In the genomic region with DNA sequence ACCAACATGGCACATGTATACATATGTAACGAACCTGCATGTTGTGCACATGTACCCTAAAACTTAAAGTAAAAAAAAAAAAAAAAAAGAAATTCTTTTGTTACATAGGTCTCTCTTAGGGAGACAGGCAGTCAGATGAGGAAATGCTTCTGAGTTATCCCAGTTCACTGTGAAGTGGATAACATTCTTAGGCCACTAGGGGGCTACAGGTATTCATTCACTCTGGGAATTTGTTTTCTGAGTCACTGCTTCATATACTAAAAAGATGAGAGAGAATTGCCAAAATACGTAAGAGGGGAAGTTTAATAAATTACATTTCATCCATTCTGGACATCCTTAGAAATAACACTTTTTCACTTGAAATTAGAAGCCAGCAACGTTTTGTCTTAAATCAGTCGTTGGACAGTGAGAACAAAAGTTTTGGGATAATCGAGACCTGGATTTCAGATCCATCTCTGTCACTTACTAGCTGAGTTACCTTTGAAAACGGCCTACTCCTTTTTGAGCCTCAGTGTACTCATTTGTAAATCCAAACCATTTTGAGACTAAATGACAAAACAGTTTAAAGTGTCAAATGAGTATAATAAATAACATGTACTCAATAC, we compare ENCODE assay signal across 8 cellular contexts.
DNase-seq lines count a peak whose midpoint lies in the region; ATAC-seq and TF ChIP-seq lines count a peak whose summit lies in the region.

No MANE protein-coding gene starts in this region.

- no peak overlapping the region for H3K14ac ChIP-seq in H9 (ENCODE audit: insufficient read depth, low read length)

- no peak overlapping the region for H2BK15ac ChIP-seq in H9 (ENCODE audit: low read depth, low read length)

- ATAC-seq in left lung: peak; percentile 91

- H3K27ac ChIP-seq in H9 (ENCODE audit: insufficient read length, low read depth, low read length) (no peak overlapping the region), left lung (no peak overlapping the region)

- no peak overlapping the region for H2BK5ac ChIP-seq in H9 (ENCODE audit: insufficient read length, low read length)

- peaks cover 27 to 31% of the 10 kb centered on the region in 2 experiments for H3K9me3 Mint-ChIP-seq in H9

- H3K79me2 ChIP-seq in H9 (ENCODE audit: insufficient read depth, low read length): no peaks in the 10 kb centered on the region

- peaks cover 0 to 2% of the 10 kb centered on the region in 2 experiments; a peak in 2 of 4 replicates for H3K4me1 Mint-ChIP-seq in H9

- no peak overlapping the region for H2BK20ac ChIP-seq in H9 (ENCODE audit: low read depth, low read length, poor library complexity, severe bottlenecking)

- no peak overlapping the region for H3K9ac ChIP-seq in H9 (ENCODE audit: extremely low read depth, insufficient read length, low read length)

- in situ Hi-C loops in astrocyte of the cerebellum (cut with HindIII; ENCODE audit: low sequenced_read_pairs): loop anchor here (25.0 kb wide), 1 partner anchor 734 kb away; a partner anchor contains a TSS

- no CpG with 5 or more reads among the region's 6 CpGs for WGBS in H9 (ENCODE audit: extremely low coverage, insufficient read length, low lambda C conversion rate)

- no peak overlapping the region for H2BK120ac ChIP-seq in H9 (ENCODE audit: low read depth, low read length, poor library complexity, severe bottlenecking)

- CTCF ChIA-PET in GM10248 (lab: Yijun Ruan, JAX): no interaction called here

- no peak overlapping the region for H4K91ac ChIP-seq in H9 (ENCODE audit: insufficient read length, low read depth, low read length)

- no peak overlapping the region for H2AFZ ChIP-seq in H9 (ENCODE audit: low read length)

- peak; percentile 37 for DNase-seq in GM10248 (ENCODE audit: extremely low spot score)
- DNase-seq in H9: no peak
- DNase-seq in NCI-H1092 treated with DMSO at 0.1 percent for 48 hours (lab: John Stamatoyannopoulos, UW): peak; percentile 61
- peak; percentile 22 for DNase-seq in astrocyte of the cerebellum (ENCODE audit: low read depth)
- DNase-seq in left lung: no peak
- DNase-seq in mesenteric fat pad (ENCODE audit: low spot score): no peak
- no peak for DNase-seq in ureter (ENCODE audit: low spot score)
- DNase-seq in NCI-H1436 (lab: John Stamatoyannopoulos, UW): no peak

- no peaks in the 10 kb centered on the region for H3K4me1 ChIP-seq in H9 (ENCODE audit: insufficient read depth, low read length)
- H3K4me1 ChIP-seq in left lung: no peaks in the 10 kb centered on the region

- no peak overlapping the region for H4K8ac ChIP-seq in H9 (replicated peaks; ENCODE audit: insufficient read length, low read depth, low read length)

- intact Hi-C loops in left lung (cut with DNase I): loop anchor here in 1 of 2 donors (5.0 kb wide), 1 partner anchor 739 kb away; a partner anchor contains a TSS

- no peaks in the 10 kb centered on the region for H3K36me3 ChIP-seq in left lung

- no peak overlapping the region for H3K56ac ChIP-seq in H9 (ENCODE audit: insufficient read length, low read depth, low read length)

- no peaks in the 10 kb centered on the region for H3K79me1 ChIP-seq in H9 (ENCODE audit: insufficient read depth, low read depth, low read length, poor library complexity, severe bottlenecking)

- no peak overlapping the region for H3K23ac ChIP-seq in H9 (ENCODE audit: insufficient read length, low read depth, low read length)

- H3K18ac ChIP-seq in H9 (ENCODE audit: insufficient read length, low read depth, low read length): no peak overlapping the region

- no peak overlapping the region for H2BK12ac ChIP-seq in H9 (ENCODE audit: insufficient read length, low read depth, low read length)

- H3T11ph ChIP-seq in H9 (ENCODE audit: low read length): no peak overlapping the region

- H3K4me3 Mint-ChIP-seq in H9: no peak overlapping the region

- no peak overlapping the region for H3K4ac ChIP-seq in H9 (ENCODE audit: low read depth, low read length)

- H3K27ac Mint-ChIP-seq in H9: no peak overlapping the region

- no peak overlapping the region for H3K4me2 ChIP-seq in H9 (ENCODE audit: insufficient read depth, insufficient read length, low read length)

- H3K9me3 ChIP-seq in H9 (ENCODE audit: control insufficient read depth, low read depth, low read length) (peaks cover 16% of the 10 kb centered on the region), left lung (peaks cover 0 to 5% of the 10 kb centered on the region in 2 donors)

- TF ChIP-seq CTCF in GM10248 (IDR thresholded peaks at IDR 0.05; ENCODE audit: control extremely low read depth, extremely low read depth, low read depth, missing control alignments) (peak; percentile 47), H9 (conservative IDR thresholded peaks at IDR 0.05) (peak; percentile 83), astrocyte of the cerebellum (IDR thresholded peaks at IDR 0.05; ENCODE audit: low read depth, low read length, missing control alignments) (peak; percentile 72), left lung (IDR thresholded peaks at IDR 0.05) (peak; percentile 50 to 64)

- POLR2A ChIA-PET in GM10248 (lab: Yijun Ruan, JAX): no interaction called here

- H3K27me3 ChIP-seq in H9 (ENCODE audit: insufficient read depth, low read length): no peaks in the 10 kb centered on the region
- no peaks in the 10 kb centered on the region for H3K27me3 ChIP-seq in left lung

- H4K5ac ChIP-seq in H9 (ENCODE audit: insufficient read length, low read depth, low read length): no peak overlapping the region

- no peaks in the 10 kb centered on the region for H3K27me3 Mint-ChIP-seq in H9 (ENCODE audit: low read depth)

- H3K36me3 Mint-ChIP-seq in H9 (ENCODE audit: insufficient read depth in 1 of 3, low read depth in 3 of 3): peaks cover 20 to 35% (median 23%) of the 10 kb centered on the region in 3 experiments

- no peaks in the 10 kb centered on the region for H4K20me1 ChIP-seq in H9 (ENCODE audit: control insufficient read depth, insufficient read depth, insufficient read length)

- H3K4me3 ChIP-seq in astrocyte of the cerebellum (ENCODE audit: low read depth, low read length): no peak overlapping the region
- H3K4me3 ChIP-seq in left lung: no peak overlapping the region

- no peaks in the 10 kb centered on the region for H3K23me2 ChIP-seq in H9 (ENCODE audit: insufficient read length, low read depth, low read length, poor library complexity, severe bottlenecking)

- H2AK5ac ChIP-seq in H9 (ENCODE audit: insufficient read length, low read length): no peak overlapping the region

Comparison
In these comparisons a context has a peak if more than half of its experiments do, and no peak if none do; other contexts are left out.
1. DNase-seq: peak in GM10248 (single experiment), NCI-H1092 treated with DMSO at 0.1 percent for 48 hours (single experiment) and astrocyte of the cerebellum (single experiment); none in H9 (single experiment), left lung (0 of 2), mesenteric fat pad (single experiment), ureter (single experiment) and NCI-H1436 (single experiment).
2. Peak in every context shown above with its lines, with median percentiles within 50 percentile points of each other: CTCF ChIP-seq.